ENCODE assay signal across 39 cellular contexts in the genomic region with DNA sequence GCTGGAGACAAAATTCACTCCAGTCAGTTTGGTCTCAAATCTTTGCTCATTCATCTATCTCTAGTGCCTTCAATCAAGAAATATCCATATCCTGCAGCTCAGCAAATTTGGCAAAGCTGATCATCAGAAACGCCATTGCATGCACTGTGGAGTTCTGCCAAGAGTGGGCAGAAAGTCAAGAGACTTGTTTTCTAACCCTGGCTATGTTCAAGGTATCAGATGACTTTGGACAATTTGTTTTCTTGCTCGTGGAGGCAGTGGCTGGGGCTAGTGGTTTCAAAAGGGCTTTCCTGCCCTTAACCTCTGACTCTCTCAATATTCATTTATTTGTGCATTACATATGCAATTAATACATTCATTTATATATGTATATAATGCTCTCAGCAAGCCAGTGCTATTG. TPM values are rescaled to one million over a fixed set of nuclear protein-coding genes. Genes with fewer than 3 reads are reported as not detected.
A peak's percentile ranks its signal among the peaks of the same experiment; 100 is the strongest.
DNase-seq lines count a peak whose midpoint lies in the region; ATAC-seq and TF ChIP-seq lines count a peak whose summit lies in the region.
"Had no signal": no experiment of that assay in that cellular context is flagged by ENCODE, and none has a peak within 500 bp of the region (broad histone marks: within the 10 kb centered on the region; RNA-seq: fewer than 3 reads in every experiment).

No MANE protein-coding gene starts in this region.

- WGBS in mammary epithelial cell (ENCODE audit: low coverage, missing lambda C conversion rate) = 0% methylated on average over 2 of the region's 2 CpGs
- 8 to 15% (median 11%) methylated on average over 2 of the region's 2 CpGs for WGBS in heart left ventricle, 4 donors
- 3 to 11% (median 5%) methylated on average over 2 of the region's 2 CpGs for WGBS in stomach, 5 donors
- WGBS in ovary, 3 donors = 1 to 5% (median 3%) methylated on average over 2 of the region's 2 CpGs

- H3K27ac ChIP-seq in mammary epithelial cell (ENCODE audit: insufficient read depth, low read depth, low read length) = no peak overlapping the region
- peak overlapping the region in 6 of 12 donors; percentile 22 to 61 (median 51) for H3K27ac ChIP-seq in heart left ventricle
- no peak overlapping the region for H3K27ac ChIP-seq in stomach
- no peak overlapping the region for H3K27ac ChIP-seq in ovary
- H3K27ac ChIP-seq: breast epithelium, HL-60, left lung, Peyer's patch, sigmoid colon, uterus, WERI-Rb-1 had no signal

- peaks cover 61% of the 10 kb centered on the region for H3K27me3 Mint-ChIP-seq in MCF 10A (ENCODE audit: insufficient read depth, unreplicated experiment)
- H3K27me3 Mint-ChIP-seq in activated CD4-positive, alpha-beta T cell treated with anti-CD3 and anti-CD28 coated beads, Interleukin-2, amount 10 ng/mL, durations not matched to agents 7 days and 5 days = peaks cover 34% of the 10 kb centered on the region

- CTCF ChIA-PET in MCF 10A (lab: Yijun Ruan, JAX) (interaction anchor here (0.6 kb wide), 1 partner anchor 15 kb away, joined by 5 read pairs; no protein-coding TSS in a partner anchor), mammary epithelial cell (lab: Charles Lee; ENCODE audit: low non-redundant PET) (no interaction called here)
- CTCF ChIA-PET in activated CD4-positive, alpha-beta T cell treated with anti-CD3 and anti-CD28 coated beads, Interleukin-2, amount 10 ng/mL, durations not matched to agents 7 days and 5 days (lab: Charles Lee) = no interaction called here

- ATAC-seq in heart left ventricle = peak; percentile 81 to 89 (median 84)
- ATAC-seq: activated naive CD4-positive, alpha-beta T cell treated with anti-CD3 and anti-CD28 coated beads, Interleukin-2, amount 50 U/mL, for 72 hours; stimulated activated naive CD8-positive, alpha-beta T cell treated with anti-CD3 and anti-CD28 coated beads, Interleukin-15, amount 100 ng/mL, for 72 hours had no signal

- DNase-seq in MCF 10A (ENCODE audit: unreplicated experiment) (peak; percentile 12), mammary epithelial cell (no peak), NCI-H2029 (lab: John Stamatoyannopoulos, UW) (peak; percentile 41), heart left ventricle (peak in 4 of 5 donors; percentile 37 to 52 (median 48)), stomach (peak; percentile 68), EL (no peak), ovary (no peak)
- DNase-seq in activated CD4-positive, alpha-beta T cell treated with anti-CD3 and anti-CD28 coated beads, Interleukin-2, amount 10 ng/mL, durations not matched to agents 7 days and 5 days = no peak
- DNase-seq: activated CD4-positive, alpha-beta T cell treated with anti-CD3 and anti-CD28 coated beads, Interleukin-2, amount 10 ng/mL, durations not matched to agents 24 days and 14 days; activated effector memory CD4-positive, alpha-beta T cell treated with Interleukin-2 at 50 U/mL for 16 hours; activated T-cell treated with anti-CD3 and anti-CD28 coated beads, Interleukin-2, amount 50 U/mL, for 1 hour; AML-193; amygdala; CD4-positive, alpha-beta T cell; effector CD4-positive, alpha-beta T cell; H7; KG1; left lung; MM.1S; NCI-H1436; NCI-H524 treated with DMSO at 0.1 percent for 48 hours; Peyer's patch; posterior cingulate gyrus; SIG-M5; sigmoid colon; stimulated activated CD4-positive, alpha-beta T cell treated with anti-CD3 and anti-CD28 coated beads, Interleukin-12 subunit alpha, Interleukin-12 subunit beta, amount 100 ng/mL, for 4 hours; stimulated activated CD4-positive, alpha-beta T cell treated with anti-CD3 and anti-CD28 coated beads, Interleukin-2, amount 100 ng/mL, for 48 hours; stimulated activated naive CD8-positive, alpha-beta T cell treated with anti-CD3 and anti-CD28 coated beads, Interleukin-15, amount 100 ng/mL, for 72 hours; T-helper 9 cell; uterus; WERI-Rb-1 had no signal

- TF ChIP-seq CTCF in MCF 10A (IDR thresholded peaks at IDR 0.05; ENCODE audit: unreplicated experiment) (no peak), mammary epithelial cell (conservative IDR thresholded peaks at IDR 0.05 in 1 of 2, IDR thresholded peaks at IDR 0.05 in 1 of 2; ENCODE audit: extremely low read depth in 1 of 2, insufficient read depth in 1 of 2, low read depth in 1 of 2, low read length in 2 of 2) (no peak), heart left ventricle (IDR thresholded peaks at IDR 0.05) (no peak), stomach (IDR thresholded peaks at IDR 0.05) (no peak), ovary (IDR thresholded peaks at IDR 0.05) (no peak)

- no peaks in the 10 kb centered on the region for H3K79me2 ChIP-seq in mammary epithelial cell (ENCODE audit: insufficient read depth, low read length)

- H3K36me3 Mint-ChIP-seq in MCF 10A (ENCODE audit: insufficient read depth, unreplicated experiment) = no peaks in the 10 kb centered on the region
- H3K36me3 Mint-ChIP-seq in activated CD4-positive, alpha-beta T cell treated with anti-CD3 and anti-CD28 coated beads, Interleukin-2, amount 10 ng/mL, durations not matched to agents 7 days and 5 days (ENCODE audit: low read depth) = no peaks in the 10 kb centered on the region
- H3K36me3 Mint-ChIP-seq: activated naive CD4-positive, alpha-beta T cell treated with anti-CD3 and anti-CD28 coated beads, Interleukin-2, amount 50 U/mL, for 72 hours had no signal

- TF ChIP-seq EP300 in stomach (IDR thresholded peaks at IDR 0.05) (no peak), ovary (IDR thresholded peaks at IDR 0.05) (no peak)

- H3K36me3 ChIP-seq in mammary epithelial cell (ENCODE audit: insufficient read depth, low read length) (no peaks in the 10 kb centered on the region), heart left ventricle (no peaks in the 10 kb centered on the region), stomach (no peaks in the 10 kb centered on the region), ovary (no peaks in the 10 kb centered on the region)
- H3K36me3 ChIP-seq: breast epithelium, left lung, Peyer's patch, sigmoid colon, uterus, WERI-Rb-1 had no signal

- intact Hi-C loops in MCF 10A (cut with micrococcal nuclease) (no loop called here), mammary epithelial cell (cut with micrococcal nuclease) (no loop called here), heart left ventricle (cut with DNase I) (no loop called here), stomach (cut with DNase I; ENCODE audit: low total_unique reads) (no loop called here), ovary (cut with DNase I) (no loop called here)

- H3K9me3 Mint-ChIP-seq in MCF 10A (ENCODE audit: unreplicated experiment) = no peaks in the 10 kb centered on the region
- no peaks in the 10 kb centered on the region for H3K9me3 Mint-ChIP-seq in activated CD4-positive, alpha-beta T cell treated with anti-CD3 and anti-CD28 coated beads, Interleukin-2, amount 10 ng/mL, durations not matched to agents 7 days and 5 days
- H3K9me3 Mint-ChIP-seq: activated CD4-positive, alpha-beta T cell treated with anti-CD3 and anti-CD28 coated beads, Interleukin-2, amount 10 ng/mL, durations not matched to agents 24 days and 14 days; activated naive CD4-positive, alpha-beta T cell treated with anti-CD3 and anti-CD28 coated beads, Interleukin-2, amount 50 U/mL, for 72 hours; CD4-positive, alpha-beta T cell; stimulated activated naive CD8-positive, alpha-beta T cell treated with anti-CD3 and anti-CD28 coated beads, Interleukin-15, amount 100 ng/mL, for 72 hours had no signal

- no peak overlapping the region for H2AFZ ChIP-seq in mammary epithelial cell (ENCODE audit: low read depth, low read length)

- H3K27me3 ChIP-seq in mammary epithelial cell (ENCODE audit: insufficient read depth, low read length) = no peaks in the 10 kb centered on the region
- H3K27me3 ChIP-seq in heart left ventricle = no peaks in the 10 kb centered on the region
- H3K27me3 ChIP-seq in stomach = no peaks in the 10 kb centered on the region
- H3K27me3 ChIP-seq in ovary = no peaks in the 10 kb centered on the region
- H3K27me3 ChIP-seq: breast epithelium, left lung, Peyer's patch, sigmoid colon, uterus had no signal

- no peak overlapping the region for H3K4me3 Mint-ChIP-seq in MCF 10A (ENCODE audit: unreplicated experiment)
- no peak overlapping the region for H3K4me3 Mint-ChIP-seq in activated CD4-positive, alpha-beta T cell treated with anti-CD3 and anti-CD28 coated beads, Interleukin-2, amount 10 ng/mL, durations not matched to agents 7 days and 5 days
- H3K4me3 Mint-ChIP-seq: activated CD4-positive, alpha-beta T cell treated with anti-CD3 and anti-CD28 coated beads, Interleukin-2, amount 10 ng/mL, durations not matched to agents 24 days and 14 days; CD4-positive, alpha-beta T cell; stimulated activated naive CD8-positive, alpha-beta T cell treated with anti-CD3 and anti-CD28 coated beads, Interleukin-15, amount 100 ng/mL, for 72 hours had no signal

- H3K9ac ChIP-seq in mammary epithelial cell (ENCODE audit: insufficient read depth, low read length) = no peak overlapping the region

- no peaks in the 10 kb centered on the region for H3K4me1 Mint-ChIP-seq in MCF 10A (ENCODE audit: insufficient read depth, unreplicated experiment)
- no peaks in the 10 kb centered on the region for H3K4me1 Mint-ChIP-seq in activated CD4-positive, alpha-beta T cell treated with anti-CD3 and anti-CD28 coated beads, Interleukin-2, amount 10 ng/mL, durations not matched to agents 7 days and 5 days
- H3K4me1 Mint-ChIP-seq: activated CD4-positive, alpha-beta T cell treated with anti-CD3 and anti-CD28 coated beads, Interleukin-2, amount 10 ng/mL, durations not matched to agents 24 days and 14 days; stimulated activated naive CD8-positive, alpha-beta T cell treated with anti-CD3 and anti-CD28 coated beads, Interleukin-15, amount 100 ng/mL, for 72 hours had no signal

- H3K4me3 ChIP-seq in mammary epithelial cell (replicated peaks in 1 of 3; ENCODE audit: insufficient read depth in 1 of 3, low read depth in 2 of 3, low read length in 3 of 3) (no peak overlapping the region), heart left ventricle (no peak overlapping the region), stomach (no peak overlapping the region), ovary (no peak overlapping the region)
- H3K4me3 ChIP-seq: breast epithelium, left lung, Peyer's patch, sigmoid colon, uterus had no signal

- no peak overlapping the region for H3K27ac Mint-ChIP-seq in MCF 10A (ENCODE audit: low read depth, unreplicated experiment)
- H3K27ac Mint-ChIP-seq in activated CD4-positive, alpha-beta T cell treated with anti-CD3 and anti-CD28 coated beads, Interleukin-2, amount 10 ng/mL, durations not matched to agents 7 days and 5 days = no peak overlapping the region
- H3K27ac Mint-ChIP-seq: activated CD4-positive, alpha-beta T cell treated with anti-CD3 and anti-CD28 coated beads, Interleukin-2, amount 10 ng/mL, durations not matched to agents 24 days and 14 days; activated naive CD4-positive, alpha-beta T cell treated with anti-CD3 and anti-CD28 coated beads, Interleukin-2, amount 50 U/mL, for 72 hours; CD4-positive, alpha-beta T cell; stimulated activated naive CD8-positive, alpha-beta T cell treated with anti-CD3 and anti-CD28 coated beads, Interleukin-15, amount 100 ng/mL, for 72 hours had no signal

- TF ChIP-seq POLR2A in heart left ventricle (IDR thresholded peaks at IDR 0.05) (no peak), stomach (IDR thresholded peaks at IDR 0.05) (no peak), ovary (IDR thresholded peaks at IDR 0.05) (no peak)

- no peaks in the 10 kb centered on the region for H4K20me1 ChIP-seq in mammary epithelial cell (ENCODE audit: insufficient read depth, low read length)

- POLR2A ChIA-PET in MCF 10A (lab: Yijun Ruan, JAX) = no interaction called here
- POLR2A ChIA-PET in activated CD4-positive, alpha-beta T cell treated with anti-CD3 and anti-CD28 coated beads, Interleukin-2, amount 10 ng/mL, durations not matched to agents 7 days and 5 days (lab: Charles Lee) = no interaction called here

- in situ Hi-C loops in mammary epithelial cell (cut with MboI; ENCODE audit: low sequenced_read_pairs in 2 of 2) = no loop called here

- no peak overlapping the region for H3K4me2 ChIP-seq in mammary epithelial cell (ENCODE audit: insufficient read depth, low read depth, low read length)

- H3K9me3 ChIP-seq in mammary epithelial cell (replicated peaks; ENCODE audit: insufficient read depth, low read length) (no peaks in the 10 kb centered on the region), heart left ventricle (no peaks in the 10 kb centered on the region), stomach (no peaks in the 10 kb centered on the region), ovary (no peaks in the 10 kb centered on the region)
- H3K9me3 ChIP-seq: breast epithelium, left lung, Peyer's patch, sigmoid colon, uterus had no signal

- no TSS peak for BruUV-seq in MCF 10A (replicated peaks; lab: Mats Ljungman, UMichigan)
- no TSS peak for BruUV-seq in mammary epithelial cell (replicated peaks; lab: Mats Ljungman, UMichigan)

- H3K4me1 ChIP-seq in mammary epithelial cell (ENCODE audit: insufficient read depth, low read length) (no peaks in the 10 kb centered on the region), heart left ventricle (peaks cover 0 to 35% (median 5%) of the 10 kb centered on the region in 12 donors), stomach (peaks cover 0 to 6% (median 3%) of the 10 kb centered on the region in 4 donors), ovary (ENCODE audit: insufficient read depth) (no peaks in the 10 kb centered on the region)
- H3K4me1 ChIP-seq: breast epithelium, left lung, Peyer's patch, sigmoid colon, uterus had no signal

- dilution Hi-C loops in mammary epithelial cell (cut with HindIII; ENCODE audit: low sequenced_read_pairs) = no loop called here

RNA-seq across cellular contexts. Expression of a gene that starts 12.8 kb away (rescaled TPM):
- not detected in 2 replicates for total RNA-seq in MCF 10A (2022)
- not detected for total RNA-seq in mammary epithelial cell
- not detected for polyA plus RNA-seq in mammary epithelial cell
- not detected for polyA minus RNA-seq in mammary epithelial cell
- total RNA-seq in heart left ventricle = 1 to 10 TPM in 1 of 9 donors, under 1 TPM in 4, not detected in 4; 0.17 to 1.0 (median 0.44) TPM
- under 1 TPM; 0.12 to 0.15 TPM for polyA plus RNA-seq in heart left ventricle
- not detected for total RNA-seq in stomach
- not detected for polyA plus RNA-seq in stomach
- total RNA-seq in activated CD4-positive, alpha-beta T cell treated with anti-CD3 and anti-CD28 coated beads, Interleukin-2, amount 10 ng/mL, durations not matched to agents 7 days and 5 days = not detected
- total RNA-seq in ovary = not detected
- not detected for polyA plus RNA-seq in ovary
- total RNA-seq: A673; activated CD4-positive, alpha-beta T cell treated with anti-CD3 and anti-CD28 coated beads, Interleukin-2, amount 10 ng/mL, durations not matched to agents 24 days and 14 days; activated CD8-positive, alpha-beta memory T cell treated with anti-CD3 and anti-CD28 coated beads for 36 hours; activated naive CD4-positive, alpha-beta T cell treated with anti-CD3 and anti-CD28 coated beads, Interleukin-2, amount 50 U/mL, for 72 hours; breast epithelium; CD4-positive, alpha-beta T cell; glomerular endothelial cell; H7; left lung; mesenteric fat pad; myocyte; Peyer's patch; sigmoid colon; uterus had no signal
- polyA plus RNA-seq: sigmoid colon had no signal

Comparison
In these comparisons a context has a peak if more than half of its experiments do, and no peak if none do; other contexts are left out.
1. DNase-seq: peak in MCF 10A (single experiment), NCI-H2029 (single experiment), heart left ventricle (4 of 5) and stomach (single experiment); none in mammary epithelial cell (single experiment), activated CD4-positive, alpha-beta T cell treated with anti-CD3 and anti-CD28 coated beads, Interleukin-2, amount 10 ng/mL, durations not matched to agents 7 days and 5 days (single experiment), EL (single experiment) and ovary (0 of 5).